ENCODE assay signal across 1 cellular context in genomic region chr15:40354408-40355171, GRCh38.
TF ChIP-seq lines count a peak whose summit lies in the region.

No MANE protein-coding gene starts in this region.

TF ChIP-seq in HCT116, 20 proteins besides CTCF, POLR2A, EP300 and RAD21 (continued from another document):
- no peak for TF ChIP-seq MAX (IDR thresholded peaks at IDR 0.05)
- TF ChIP-seq CBX3 (IDR thresholded peaks at IDR 0.05; ENCODE audit: low read depth), result no peak
- TF ChIP-seq SP1 (IDR thresholded peaks at IDR 0.05; ENCODE audit: low read depth), result no peak
- no peak for TF ChIP-seq REST (IDR thresholded peaks at IDR 0.05; ENCODE audit: low read depth)
- TF ChIP-seq TCF7L2 (IDR thresholded peaks at IDR 0.05; ENCODE audit: borderline replicate concordance, extremely low read depth, insufficient read depth, insufficient read length), result no peak
- TF ChIP-seq SIN3A (IDR thresholded peaks at IDR 0.05; ENCODE audit: low read depth), result no peak
- no peak for TF ChIP-seq ELF1 (IDR thresholded peaks at IDR 0.05; ENCODE audit: borderline replicate concordance, low read depth)
- no peak for TF ChIP-seq CEBPB (IDR thresholded peaks at IDR 0.05; ENCODE audit: low read depth)
TF ChIP-seq in HCT116: peak in this region for 0.
